8 cellular contexts compared by ENCODE assay signal in genomic region chr3:52245322-52246263, GRCh38. TPM values are rescaled to one million over a fixed set of nuclear protein-coding genes. Genes with fewer than 3 reads are reported as not detected.
DNase-seq lines count a peak whose midpoint lies in the region; ATAC-seq, FAIRE-seq and TF ChIP-seq lines count a peak whose summit lies in the region.

Gene PPM1M (plus strand): TSS chr3:52245759. CDS start chr3:52245825, 66 bp downstream.

- no peaks in the 10 kb centered on the region for H3K9me3 Mint-ChIP-seq in activated naive CD4-positive, alpha-beta T cell treated with anti-CD3 and anti-CD28 coated beads, Interleukin-2, amount 50 U/mL, for 72 hours
- peaks cover 10% of the 10 kb centered on the region for H3K9me3 Mint-ChIP-seq in glutamatergic neuron (ENCODE audit: unreplicated experiment)

- POLR2A ChIA-PET in A549 (lab: Yijun Ruan, JAX) = interaction anchor here (1.9 kb wide), 1 partner anchor 33 kb away, joined by 10 read pairs; the partner anchor contains the start of gene WDR82

- H3K4me3 Mint-ChIP-seq in glutamatergic neuron (ENCODE audit: unreplicated experiment) = peak within 1 kb of the TSS; percentile 61

- TF ChIP-seq EP300 in A549 (IDR thresholded peaks at IDR 0.05) = no peak
- no peak for TF ChIP-seq EP300 in ovary (IDR thresholded peaks at IDR 0.05)

- no peak for FAIRE-seq in A549 (lab: Jason Lieb, UNC)

- CTCF ChIA-PET in A549 (lab: Yijun Ruan, JAX) = interaction anchor here (1.1 to 4.5 kb wide), 4 partner anchors 14 to 35 kb away, joined by 3 to 26 read pairs (median 6); no protein-coding TSS in a partner anchor

- TF ChIP-seq POLR2A in A549 (IDR thresholded peaks at IDR 0.05; ENCODE audit: low read length) (peak; percentile 19), GM18951 (IDR thresholded peaks at IDR 0.05; ENCODE audit: extremely low read depth, insufficient read depth, insufficient read length) (peak; percentile 64), Peyer's patch (IDR thresholded peaks at IDR 0.05) (peak; percentile 14 to 17), ovary (IDR thresholded peaks at IDR 0.05) (no peak)

- H3K27ac ChIP-seq in A549 (peak within 1 kb of the TSS; percentile 83 to 93), Peyer's patch (peak within 1 kb of the TSS; percentile 82 to 90 (median 88)), ovary (peak within 1 kb of the TSS; percentile 73 to 83)

- ATAC-seq in A549 (peak; percentile 57 to 75), GM21360 (IDR thresholded peaks at IDR 0.05; ENCODE audit: unreplicated experiment) (no peak)
- peak; percentile 32 to 37 for ATAC-seq in activated naive CD4-positive, alpha-beta T cell treated with anti-CD3 and anti-CD28 coated beads, Interleukin-2, amount 50 U/mL, for 72 hours

- H3K4me2 ChIP-seq in A549 = peak within 1 kb of the TSS; percentile 97

- no peak for TF ChIP-seq CTCF in A549 (IDR thresholded peaks at IDR 0.05)
- TF ChIP-seq CTCF in Peyer's patch (IDR thresholded peaks at IDR 0.05) = no peak
- no peak for TF ChIP-seq CTCF in glutamatergic neuron (IDR thresholded peaks at IDR 0.05; ENCODE audit: partially characterized antibody, unreplicated experiment)
- TF ChIP-seq CTCF in ovary (IDR thresholded peaks at IDR 0.05) = no peak

- WGBS in A549 (ENCODE audit: missing lambda C conversion rate) = 21% methylated on average over 14 of the region's 98 CpGs
- WGBS in ovary, 3 donors = 1 to 2% (median 2%) methylated on average over 59 to 98 of the region's 98 CpGs

- H3K27ac Mint-ChIP-seq in activated naive CD4-positive, alpha-beta T cell treated with anti-CD3 and anti-CD28 coated beads, Interleukin-2, amount 50 U/mL, for 72 hours = peak within 1 kb of the TSS; percentile 88 to 97
- no peak within 1 kb of the TSS for H3K27ac Mint-ChIP-seq in glutamatergic neuron (ENCODE audit: unreplicated experiment)

- H3K36me3 ChIP-seq in Peyer's patch (peaks cover 0 to 5% (median 0%) of the 10 kb centered on the region in 3 donors), ovary (no peaks in the 10 kb centered on the region)

- H3K27me3 ChIP-seq in Peyer's patch (no peaks in the 10 kb centered on the region), ovary (no peaks in the 10 kb centered on the region)

- H3K4me1 ChIP-seq in A549 = peaks cover 8% of the 10 kb centered on the region
- peaks cover 3 to 19% (median 11%) of the 10 kb centered on the region in 4 donors for H3K4me1 ChIP-seq in Peyer's patch
- peaks cover 5% of the 10 kb centered on the region for H3K4me1 ChIP-seq in ovary (ENCODE audit: insufficient read depth)

- H3K4me3 ChIP-seq in A549 (peak within 1 kb of the TSS; percentile 71), Peyer's patch (peak within 1 kb of the TSS; percentile 47 to 77 (median 62)), ovary (peak within 1 kb of the TSS; percentile 43)

- H3K36me3 Mint-ChIP-seq in activated naive CD4-positive, alpha-beta T cell treated with anti-CD3 and anti-CD28 coated beads, Interleukin-2, amount 50 U/mL, for 72 hours = peaks cover 10 to 53% of the 10 kb centered on the region in 2 donors
- no peaks in the 10 kb centered on the region for H3K36me3 Mint-ChIP-seq in glutamatergic neuron (ENCODE audit: unreplicated experiment)

- DNase-seq in A549 (ENCODE audit: low read depth in 1 of 2, low spot score in 1 of 2) = peak; percentile 35 to 46
- peak; percentile 53 to 76 (median 72) for DNase-seq in Peyer's patch
- peak in 1 of 2 donors; percentile 53 for DNase-seq in activated naive CD4-positive, alpha-beta T cell treated with anti-CD3 and anti-CD28 coated beads, Interleukin-2, amount 50 U/mL, for 72 hours (ENCODE audit: low spot score in 2 of 2)
- DNase-seq in glutamatergic neuron = no peak
- peak; percentile 56 to 80 (median 67) for DNase-seq in ovary
- no peak for DNase-seq in NCI-H1694 (lab: John Stamatoyannopoulos, UW)

- H3K4me1 Mint-ChIP-seq in glutamatergic neuron (ENCODE audit: low read depth, unreplicated experiment) = peaks cover 5% of the 10 kb centered on the region

- intact Hi-C loops in ovary (cut with DNase I) = no loop called here

- H3K27me3 Mint-ChIP-seq in glutamatergic neuron (ENCODE audit: unreplicated experiment) = peaks cover 12% of the 10 kb centered on the region

- in situ Hi-C loops in GM18951 (cut with MboI; ENCODE audit: low sequenced_read_pairs, unreplicated experiment) = no loop called here

- H3K9me3 ChIP-seq in A549 = no peaks in the 10 kb centered on the region
- H3K9me3 ChIP-seq in Peyer's patch = no peaks in the 10 kb centered on the region
- no peaks in the 10 kb centered on the region for H3K9me3 ChIP-seq in ovary

- no peak for TF ChIP-seq RAD21 in A549 (conservative IDR thresholded peaks at IDR 0.05 in 1 of 2, IDR thresholded peaks at IDR 0.05 in 1 of 2)

TF ChIP-seq in A549, 52 proteins besides CTCF, POLR2A, EP300 and RAD21:
- TF ChIP-seq HES2 (IDR thresholded peaks at IDR 0.05) (no peak), E2F6 (IDR thresholded peaks at IDR 0.05; ENCODE audit: borderline replicate concordance, low read depth) (peak; percentile 39; the same call in 1 of the 2 replicates), MAX (IDR thresholded peaks at IDR 0.05) (peak; percentile 71), PHF8 (IDR thresholded peaks at IDR 0.05; ENCODE audit: borderline replicate concordance, low read depth) (0 out of 2 replicates have a peak, but pooled peaks have one; percentile 22), JUN (IDR thresholded peaks at IDR 0.05) (peak in 1 of 2 experiments; percentile 35; a peak in 1 of 5 replicates)

RNA-seq across cellular contexts. Expression of gene PPM1M, which starts in this region (rescaled TPM):
- polyA plus RNA-seq in A549 (2011; rRNA removed) = 6.3 and 8.8 TPM in 2 replicates
- polyA plus RNA-seq in A549 (2012; cell fraction: cytosol; rRNA removed) = 6.3 and 6.6 TPM in 2 replicates
- 12.4 and 13.8 TPM in 2 replicates for polyA plus RNA-seq in A549 (2012; cell fraction: nucleus; rRNA removed)
- 5.8 to 8.0 TPM (median 5.9 TPM) in 3 replicates for polyA plus RNA-seq in A549 (2017; fragmentation: RNase III; extraction: RNeasy Plus Mini Kit Qiagen cat#74134 plus additional on column Dnase treatment)
- polyA minus RNA-seq in A549 (2011; rRNA and poly(A)+ RNA removed) = 6.3 and 7.6 TPM in 2 replicates
- 10 to 100 TPM in 1 of 4 donors, 1 to 10 TPM in 3; 4.0 to 32.2 (median 6.7) TPM for total RNA-seq in Peyer's patch
- total RNA-seq in activated naive CD4-positive, alpha-beta T cell treated with anti-CD3 and anti-CD28 coated beads, Interleukin-2, amount 50 U/mL, for 72 hours = 10 to 100 TPM; 52.3 to 74.1 TPM
- 7.8 TPM for total RNA-seq in glutamatergic neuron (ENCODE audit: unreplicated experiment)
- total RNA-seq in ovary = 10 to 100 TPM; 15.4 to 32.4 (median 23.4) TPM
- polyA plus RNA-seq in ovary = 10 to 100 TPM; 25.7 to 48.4 TPM

Comparison
In these comparisons a context has a peak if more than half of its experiments do, and no peak if none do; other contexts are left out.
1. DNase-seq: peak in A549 (2 of 2), Peyer's patch (3 of 3) and ovary (5 of 5); none in glutamatergic neuron (single experiment) and NCI-H1694 (single experiment).
2. Peak in every context shown above with its lines, with median percentiles within 50 percentile points of each other: H3K27ac ChIP-seq and H3K4me3 ChIP-seq.